In genomic region chr19:18428837-18429674, GRCh38 we compare ENCODE assay signal across 9 cellular contexts. TPM values are rescaled to one million over a fixed set of nuclear protein-coding genes. Genes with fewer than 3 reads are reported as not detected.
DNase-seq lines count a peak whose midpoint lies in the region; ATAC-seq and TF ChIP-seq lines count a peak whose summit lies in the region.
"Had no signal": no experiment of that assay in that cellular context is flagged by ENCODE, and none has a peak within 500 bp of the region (broad histone marks: within the 10 kb centered on the region; RNA-seq: fewer than 3 reads in every experiment).

No MANE protein-coding gene starts in this region.

- intact Hi-C loops in esophagus squamous epithelium (cut with DNase I) = no loop called here

- no peaks in the 10 kb centered on the region for H3K9me3 ChIP-seq in esophagus squamous epithelium

- peaks cover 14 to 35% (median 17%) of the 10 kb centered on the region in 3 donors for H3K4me1 Mint-ChIP-seq in naive B cell

- no peak for TF ChIP-seq CTCF in esophagus squamous epithelium (IDR thresholded peaks at IDR 0.05)

- 17% methylated on average over 2 of the region's 76 CpGs; no CpG with 5 or more reads in 1 of the 2 donors for WGBS in esophagus squamous epithelium, 2 donors

- no peaks in the 10 kb centered on the region for H3K36me3 Mint-ChIP-seq in naive B cell

- H3K27me3 Mint-ChIP-seq in naive B cell = no peaks in the 10 kb centered on the region

- H3K27ac ChIP-seq in esophagus squamous epithelium = peak overlapping the region; percentile 64 to 84 (median 74)

- peaks cover 0 to 5% (median 0%) of the 10 kb centered on the region in 4 donors for H3K27me3 ChIP-seq in esophagus squamous epithelium

- no peaks in the 10 kb centered on the region for H3K9me3 Mint-ChIP-seq in naive B cell

- peaks cover 0 to 6% (median 0%) of the 10 kb centered on the region in 3 donors for H3K36me3 ChIP-seq in esophagus squamous epithelium

- H3K4me3 ChIP-seq in esophagus squamous epithelium = peak overlapping the region; percentile 15 to 65 (median 38)

- H3K4me3 Mint-ChIP-seq in naive B cell = peak overlapping the region; percentile 15 to 80 (median 72)

- H3K4me1 ChIP-seq in esophagus squamous epithelium = peaks cover 33 to 85% (median 41%) of the 10 kb centered on the region in 3 donors

- H3K27ac Mint-ChIP-seq in naive B cell = peak overlapping the region in 5 of 6 donors; percentile 10 to 96 (median 84)

- ATAC-seq in GM18498 (IDR thresholded peaks at IDR 0.05; ENCODE audit: unreplicated experiment) = peak; percentile 70
- ATAC-seq in HG03095 (IDR thresholded peaks at IDR 0.05; ENCODE audit: unreplicated experiment) = peak; percentile 53
- peak; percentile 76 to 79 for ATAC-seq in naive B cell (ENCODE audit: low read depth in 2 of 2)

- no peak for TF ChIP-seq POLR2A in esophagus squamous epithelium (IDR thresholded peaks at IDR 0.05)

- peak; percentile 50 for DNase-seq in NCI-H526 treated with DMSO at 0.1 percent for 48 hours (lab: John Stamatoyannopoulos, UW)
- peak; percentile 89 for DNase-seq in activated T-cell treated with anti-CD3 and anti-CD28 coated beads, Interleukin-2, amount 50 U/mL, for 1 hour
- no peak for DNase-seq in esophagus squamous epithelium (lab: John Stamatoyannopoulos, UW)
- peak; percentile 92 for DNase-seq in naive B cell
- peak; percentile 51 for DNase-seq in stromal cell of bone marrow (ENCODE audit: low read depth)
- DNase-seq in pons (ENCODE audit: low spot score) = no peak

RNA-seq across cellular contexts. Expression of gene ISYNA1, which starts 8.9 kb away (rescaled TPM):
- total RNA-seq in esophagus squamous epithelium = 10 to 100 TPM in 3 of 4 donors, 1 to 10 TPM in 1; 8.1 to 24.4 (median 14.4) TPM
- 10 to 100 TPM in 2 of 6 donors, 1 to 10 TPM in 4; 6.3 to 12.2 (median 8.6) TPM for polyA plus RNA-seq in naive B cell (ENCODE audit: low read depth in 6 of 6)

RNA-seq across cellular contexts. Expression of gene SSBP4, which starts 9.9 kb away (rescaled TPM):
- 10 to 100 TPM; 23.7 to 48.1 (median 26.1) TPM for total RNA-seq in esophagus squamous epithelium
- polyA plus RNA-seq in naive B cell (ENCODE audit: low read depth in 6 of 6) = 10 to 100 TPM; 54.7 to 78.0 (median 61.8) TPM

RNA-seq across cellular contexts. Expression of gene LRRC25, which starts 31.6 kb away (rescaled TPM):
- 10 to 100 TPM in 1 of 4 donors, 1 to 10 TPM in 1, under 1 TPM in 2; 0.53 to 10.3 (median 1.9) TPM for total RNA-seq in esophagus squamous epithelium
- 10 to 100 TPM in 4 of 6 donors, 1 to 10 TPM in 1, under 1 TPM in 1; 0.17 to 30.8 (median 17.9) TPM for polyA plus RNA-seq in naive B cell (ENCODE audit: low read depth in 6 of 6)
- total RNA-seq: pulmonary artery endothelial cell had no signal

RNA-seq across cellular contexts. Expression of gene GDF15, which starts 43.1 kb away (rescaled TPM):
- total RNA-seq in esophagus squamous epithelium = 1 to 10 TPM in 1 of 4 donors, under 1 TPM in 1, not detected in 2; 0.76 to 2.3 TPM
- not detected for polyA plus RNA-seq in naive B cell (ENCODE audit: low read depth in 6 of 6)

Comparison
In these comparisons a context has a peak if more than half of its experiments do, and no peak if none do; other contexts are left out.
1. DNase-seq: peak in NCI-H526 treated with DMSO at 0.1 percent for 48 hours (single experiment), activated T-cell treated with anti-CD3 and anti-CD28 coated beads, Interleukin-2, amount 50 U/mL, for 1 hour (single experiment), naive B cell (single experiment) and stromal cell of bone marrow (single experiment); none in esophagus squamous epithelium (single experiment) and pons (single experiment).
2. Peak in every context shown above with its lines, with median percentiles within 50 percentile points of each other: ATAC-seq.